In genomic region chr6:42210551-42210950, GRCh38 we compare ENCODE assay signal across 22 cellular contexts. TPM values are rescaled to one million over a fixed set of nuclear protein-coding genes. Genes with fewer than 3 reads are reported as not detected.
DNase-seq lines count a peak whose midpoint lies in the region; ATAC-seq, FAIRE-seq and TF ChIP-seq lines count a peak whose summit lies in the region.
"Had no signal": no experiment of that assay in that cellular context is flagged by ENCODE, and none has a peak within 500 bp of the region (broad histone marks: within the 10 kb centered on the region; RNA-seq: fewer than 3 reads in every experiment).

No MANE protein-coding gene starts in this region.

- DNase-seq in NCI-H2107 treated with DMSO at 0.1 percent for 48 hours (lab: John Stamatoyannopoulos, UW; ENCODE audit: unreplicated experiment), result peak; percentile 11
- no peak for DNase-seq in NCI-H2107 (lab: John Stamatoyannopoulos, UW)
- peak; percentile 50 for DNase-seq in NCI-H2227 (lab: John Stamatoyannopoulos, UW; ENCODE audit: unreplicated experiment)
- DNase-seq in osteocyte (ENCODE audit: extremely low spot score, unreplicated experiment), result no peak
- no peak for DNase-seq in D721Med (ENCODE audit: insufficient read length, low spot score)
- DNase-seq in stimulated activated CD4-positive, alpha-beta T cell treated with anti-CD3 and anti-CD28 coated beads, Interleukin-4, amount 100 ng/mL, for 24 hours, result no peak
- DNase-seq in progenitor cell of endocrine pancreas (ENCODE audit: low spot score, unreplicated experiment), result no peak
- DNase-seq: 8988T; activated CD4-positive, CD25-positive, alpha-beta regulatory T cell treated with anti-CD3 and anti-CD28 coated beads, Interleukin-2, amount 50 U/mL, for 72 hours; cortex of kidney; EL; GOT3; heart left ventricle; NCI-H526 treated with DMSO at 0.1 percent for 48 hours; spleen; stimulated activated naive CD4-positive, alpha-beta T cell treated with Interleukin-2 at 50 U/mL for 16 hours; upper lobe of right lung had no signal

- H3K9me3 Mint-ChIP-seq in osteocyte (ENCODE audit: unreplicated experiment) (no peaks in the 10 kb centered on the region), progenitor cell of endocrine pancreas (ENCODE audit: low read depth) (no peaks in the 10 kb centered on the region)
- H3K9me3 Mint-ChIP-seq: T-helper 1 cell treated with Interleukin-12 subunit alpha and Interleukin-12 subunit beta and Interleukin-4 antibody, amounts not matched to agents 30 μg/mL and 1 μg/mL, for 36 hours had no signal

- H3K4me1 Mint-ChIP-seq in osteocyte (ENCODE audit: unreplicated experiment), result peaks cover 11% of the 10 kb centered on the region
- peaks cover 3% of the 10 kb centered on the region for H3K4me1 Mint-ChIP-seq in progenitor cell of endocrine pancreas (ENCODE audit: low read depth)

- ATAC-seq in SK-N-SH treated with all-trans-retinoic acid at 6 μM for 48 hours, result no peak; the same call in 2 of the 3 replicates
- ATAC-seq: upper lobe of right lung had no signal

- FAIRE-seq in D721Med (lab: Jason Lieb, UNC), result no peak

- H3K27me3 Mint-ChIP-seq in osteocyte (ENCODE audit: unreplicated experiment) (no peaks in the 10 kb centered on the region), progenitor cell of endocrine pancreas (no peaks in the 10 kb centered on the region)

- TF ChIP-seq CTCF in osteocyte (IDR thresholded peaks at IDR 0.05) (no peak), D721Med (IDR thresholded peaks at IDR 0.05; ENCODE audit: insufficient read depth, missing control alignments) (no peak), progenitor cell of endocrine pancreas (IDR thresholded peaks at IDR 0.05; ENCODE audit: unreplicated experiment) (no peak)

- H3K27ac Mint-ChIP-seq in osteocyte (ENCODE audit: unreplicated experiment) (peak overlapping the region; percentile 50), progenitor cell of endocrine pancreas (no peak overlapping the region)
- H3K27ac Mint-ChIP-seq: T-helper 1 cell treated with Interleukin-12 subunit alpha and Interleukin-12 subunit beta and Interleukin-4 antibody, amounts not matched to agents 30 μg/mL and 1 μg/mL, for 36 hours had no signal

- no peak overlapping the region for H3K4me3 Mint-ChIP-seq in osteocyte (ENCODE audit: unreplicated experiment)
- no peak overlapping the region for H3K4me3 Mint-ChIP-seq in progenitor cell of endocrine pancreas (ENCODE audit: low read depth)
- H3K4me3 Mint-ChIP-seq: T-helper 1 cell treated with Interleukin-12 subunit alpha and Interleukin-12 subunit beta and Interleukin-4 antibody, amounts not matched to agents 30 μg/mL and 1 μg/mL, for 36 hours had no signal

- H3K36me3 Mint-ChIP-seq in osteocyte (ENCODE audit: unreplicated experiment), result peaks cover 27% of the 10 kb centered on the region
- peaks cover 21% of the 10 kb centered on the region for H3K36me3 Mint-ChIP-seq in progenitor cell of endocrine pancreas (ENCODE audit: insufficient read depth)

TF ChIP-seq in SK-N-SH treated with all-trans-retinoic acid at 6 μM for 48 hours, 23 proteins besides CTCF, POLR2A, EP300 and RAD21 (continues in another document):
- TF ChIP-seq CSRNP3 (CRISPR knock-in tag; IDR thresholded peaks at IDR 0.05), result peak; percentile 92
- peak; percentile 31; the same call in 1 of the 2 replicates for TF ChIP-seq ZNF70 (CRISPR knock-in tag; IDR thresholded peaks at IDR 0.05)
- peak; percentile 91; the same call in 1 of the 2 replicates for TF ChIP-seq BACH2 (CRISPR knock-in tag; IDR thresholded peaks at IDR 0.05; ENCODE audit: borderline replicate concordance)
- TF ChIP-seq PATZ1 (CRISPR knock-in tag; IDR thresholded peaks at IDR 0.05; ENCODE audit: borderline replicate concordance), result 0 out of 2 replicates have a peak, but pooled peaks have one; percentile 74
- TF ChIP-seq ESRRG (CRISPR knock-in tag; IDR thresholded peaks at IDR 0.05), result peak; percentile 92; the same call in 1 of the 2 replicates
- TF ChIP-seq ZFP30 (CRISPR knock-in tag; IDR thresholded peaks at IDR 0.05), result no peak
- no peak for TF ChIP-seq RARB (CRISPR knock-in tag; IDR thresholded peaks at IDR 0.05)
- peak; percentile 88 for TF ChIP-seq TCF4 (CRISPR knock-in tag; IDR thresholded peaks at IDR 0.05; ENCODE audit: borderline replicate concordance)
- peak; percentile 42; the same call in 1 of the 2 replicates for TF ChIP-seq ZFP3 (CRISPR knock-in tag; IDR thresholded peaks at IDR 0.05)
- 0 out of 2 replicates have a peak, but pooled peaks have one; percentile 40 for TF ChIP-seq CSDC2 (CRISPR knock-in tag; IDR thresholded peaks at IDR 0.05)
- TF ChIP-seq ZC3H10 (CRISPR knock-in tag; IDR thresholded peaks at IDR 0.05), result peak; percentile 80; the same call in 1 of the 2 replicates
- peak; percentile 99 for TF ChIP-seq SNAI2 (CRISPR knock-in tag; IDR thresholded peaks at IDR 0.05)
- TF ChIP-seq TOX (CRISPR knock-in tag; IDR thresholded peaks at IDR 0.05; ENCODE audit: borderline replicate concordance), result no peak
- TF ChIP-seq ZNF565 (CRISPR knock-in tag; conservative IDR thresholded peaks at IDR 0.05; ENCODE audit: low read depth), result no peak
- peak; percentile 99 for TF ChIP-seq ISL1 (CRISPR knock-in tag; IDR thresholded peaks at IDR 0.05)
- peak; percentile 95; the same call in 1 of the 2 replicates for TF ChIP-seq GLIS3 (CRISPR knock-in tag; IDR thresholded peaks at IDR 0.05)
- peak; percentile 96 for TF ChIP-seq CREB5 (CRISPR knock-in tag; IDR thresholded peaks at IDR 0.05; ENCODE audit: low read depth)
- no peak for TF ChIP-seq ARNTL (CRISPR knock-in tag; IDR thresholded peaks at IDR 0.05; ENCODE audit: borderline replicate concordance, low read depth)
- TF ChIP-seq ZNF8 (CRISPR knock-in tag; IDR thresholded peaks at IDR 0.05), result peak; percentile 59
- no peak for TF ChIP-seq PPARA (CRISPR knock-in tag; IDR thresholded peaks at IDR 0.05; ENCODE audit: borderline replicate concordance)
- TF ChIP-seq OSR1 (CRISPR knock-in tag; IDR thresholded peaks at IDR 0.05), result no peak
- TF ChIP-seq POU6F1 (CRISPR knock-in tag; IDR thresholded peaks at IDR 0.05; ENCODE audit: borderline replicate concordance, low read depth), result no peak; the same call in 1 of the 2 replicates

RNA-seq across cellular contexts. Expression of gene MRPS10, which starts 7.1 kb away (rescaled TPM):
- total RNA-seq in osteocyte (30.6 and 33.1 TPM in 2 replicates), progenitor cell of endocrine pancreas (22.0 and 22.5 TPM in 2 replicates)

RNA-seq across cellular contexts. Expression of gene GUCA1B, which starts 15.8 kb away (rescaled TPM):
- total RNA-seq in osteocyte (0.76 and 1.0 TPM in 2 replicates), progenitor cell of endocrine pancreas (1.3 and 1.4 TPM in 2 replicates)
- total RNA-seq: HT1080, RPMI7951 had no signal

RNA-seq across cellular contexts. Expression of gene GUCA1A, which starts 37.4 kb away (rescaled TPM):
- total RNA-seq in osteocyte (not detected in 2 replicates), progenitor cell of endocrine pancreas (0.84 and 1.2 TPM in 2 replicates)
- total RNA-seq: HT1080, M059J, RPMI7951, spleen, upper lobe of right lung had no signal

Comparison
In these comparisons a context has a peak if more than half of its experiments do, and no peak if none do; other contexts are left out.
1. DNase-seq: peak in NCI-H2107 treated with DMSO at 0.1 percent for 48 hours (single experiment) and NCI-H2227 (single experiment); none in NCI-H2107 (single experiment), osteocyte (single experiment), D721Med (single experiment), stimulated activated CD4-positive, alpha-beta T cell treated with anti-CD3 and anti-CD28 coated beads, Interleukin-4, amount 100 ng/mL, for 24 hours (single experiment) and progenitor cell of endocrine pancreas (single experiment).